Comparison of ENCODE assay signal across 13 cellular contexts in genomic region chr20:50332491-50332980, GRCh38.
A peak's percentile ranks its signal among the peaks of the same experiment; 100 is the strongest.
DNase-seq lines count a peak whose midpoint lies in the region; TF ChIP-seq lines count a peak whose summit lies in the region.
"Had no signal": no experiment of that assay in that cellular context is flagged by ENCODE, and none has a peak within 500 bp of the region (broad histone marks: within the 10 kb centered on the region; RNA-seq: fewer than 3 reads in every experiment).

No MANE protein-coding gene starts in this region.

- TF ChIP-seq CTCF in HEK293 (tag by site-specific recombination; IDR thresholded peaks at IDR 0.05) (no peak), RWPE1 (conservative IDR thresholded peaks at IDR 0.05; ENCODE audit: low read depth) (no peak), Caco-2 (IDR thresholded peaks at IDR 0.05; ENCODE audit: insufficient read depth in 1 of 2, low read depth in 1 of 2, low read length in 1 of 2, severe bottlenecking in 1 of 2, unreplicated experiment in 1 of 2) (no peak)

- H3K27me3 ChIP-seq in subcutaneous abdominal adipose tissue (ENCODE audit: control insufficient read depth in 5 of 5, insufficient read depth in 4 of 5, low read length in 5 of 5) = no peaks in the 10 kb centered on the region
- H3K27me3 ChIP-seq in Caco-2 (replicated peaks; ENCODE audit: control insufficient read depth, insufficient read depth, low read length) = no peaks in the 10 kb centered on the region
- H3K27me3 ChIP-seq: SJSA1 had no signal

- intact Hi-C loops in Caco-2 (cut with micrococcal nuclease; ENCODE audit: unreplicated experiment) = no loop called here

- H3K27me3 Mint-ChIP-seq in Caco-2 (ENCODE audit: insufficient read depth, unreplicated experiment) = no peaks in the 10 kb centered on the region
- H3K27me3 Mint-ChIP-seq: CD4-positive, alpha-beta T cell had no signal

- no peak for DNase-seq in RWPE1 (ENCODE audit: low spot score)
- no peak for DNase-seq in stimulated activated CD4-positive, alpha-beta T cell treated with anti-CD3 and anti-CD28 coated beads, Interleukin-12 subunit alpha, Interleukin-12 subunit beta, amount 100 ng/mL, for 4 hours
- DNase-seq in GDM1 (lab: John Stamatoyannopoulos, UW) = no peak
- DNase-seq in Caco-2 = no peak
- DNase-seq: ACHN; CD4-positive, alpha-beta T cell; NCI-H1436 treated with DMSO at 0.1 percent for 48 hours; NCI-H2081; RPMI8226 had no signal

- H3K4me3 ChIP-seq in HEK293 (ENCODE audit: low read depth, low read length) (no peak overlapping the region), mesodermal cell (ENCODE audit: extremely low read depth, insufficient read depth, low read length, poor library complexity, severe bottlenecking) (no peak overlapping the region), subcutaneous abdominal adipose tissue (ENCODE audit: low read depth in 1 of 5, low read length in 5 of 5) (no peak overlapping the region), Caco-2 (ENCODE audit: low read depth, low read length) (no peak overlapping the region)
- H3K4me3 ChIP-seq: SJSA1 had no signal

- H3K27ac Mint-ChIP-seq in Caco-2 (ENCODE audit: unreplicated experiment) = no peak overlapping the region
- H3K27ac Mint-ChIP-seq: CD4-positive, alpha-beta T cell had no signal

- H3K9me3 Mint-ChIP-seq in Caco-2 (ENCODE audit: unreplicated experiment) = no peaks in the 10 kb centered on the region
- H3K9me3 Mint-ChIP-seq: CD4-positive, alpha-beta T cell had no signal

- no peak overlapping the region for H3K9ac ChIP-seq in subcutaneous abdominal adipose tissue (ENCODE audit: low read length in 5 of 5)

- 93% methylated on average over 10 to 11 of the region's 11 CpGs for WGBS in mesodermal cell (ENCODE audit: insufficient coverage in 2 of 2), 2 experiments

- no TSS peak for BruUV-seq in Caco-2 (replicated peaks; lab: Mats Ljungman, UMichigan)

- no peaks in the 10 kb centered on the region for H3K4me1 ChIP-seq in HEK293 (ENCODE audit: control insufficient read depth, insufficient read depth, low read length)
- H3K4me1 ChIP-seq in mesodermal cell (ENCODE audit: control insufficient read depth, insufficient read depth, low read length, poor library complexity, severe bottlenecking) = peaks cover 6% of the 10 kb centered on the region
- H3K4me1 ChIP-seq in subcutaneous abdominal adipose tissue (ENCODE audit: control insufficient read depth in 5 of 5, insufficient read depth in 5 of 5, low read length in 5 of 5) = peaks cover 3 to 57% (median 45%) of the 10 kb centered on the region in 5 donors
- H3K4me1 ChIP-seq in Caco-2 = peaks cover 15% of the 10 kb centered on the region; the same call in 1 of the 2 replicates

- H3K36me3 Mint-ChIP-seq in Caco-2 (ENCODE audit: insufficient read depth, unreplicated experiment) = no peaks in the 10 kb centered on the region

- H3K4me1 Mint-ChIP-seq in Caco-2 (ENCODE audit: low read depth, unreplicated experiment) = peaks cover 12% of the 10 kb centered on the region

- POLR2A ChIA-PET in HEK293 (lab: Yijun Ruan, JAX) (no interaction called here), RWPE1 (lab: Yijun Ruan, JAX; ENCODE audit: low non-redundant PET) (interaction anchor here (1.2 kb wide), 1 partner anchor 24 kb away, joined by 3 read pairs; no protein-coding TSS in a partner anchor), Caco-2 (lab: Charles Lee) (no interaction called here)

- CTCF ChIA-PET in HEK293 (lab: Yijun Ruan, JAX) (no interaction called here), RWPE1 (lab: Yijun Ruan, JAX) (interaction anchor here (1.5 kb wide), 1 partner anchor 23 kb away, joined by 5 read pairs; no protein-coding TSS in a partner anchor), Caco-2 (lab: Charles Lee) (no interaction called here)

- H3K27ac ChIP-seq in HEK293 (ENCODE audit: extremely low read depth, low read depth, low read length) (no peak overlapping the region), RWPE1 (peak overlapping the region; percentile 63), mesodermal cell (ENCODE audit: low read depth, low read length, severe bottlenecking) (peak overlapping the region; percentile 23), subcutaneous abdominal adipose tissue (ENCODE audit: low read depth, low read length) (peak overlapping the region; percentile 19)
- H3K27ac ChIP-seq: SJSA1 had no signal

- H3K4me3 Mint-ChIP-seq in Caco-2 (ENCODE audit: unreplicated experiment) = no peak overlapping the region
- H3K4me3 Mint-ChIP-seq: CD4-positive, alpha-beta T cell had no signal

- H3K36me3 ChIP-seq in HEK293 (ENCODE audit: control insufficient read depth in 2 of 2, insufficient read depth in 1 of 2, low read length in 2 of 2) = no peaks in the 10 kb centered on the region
- H3K36me3 ChIP-seq in mesodermal cell (ENCODE audit: control insufficient read depth, insufficient read depth, low read length) = no peaks in the 10 kb centered on the region
- H3K36me3 ChIP-seq in subcutaneous abdominal adipose tissue (ENCODE audit: control insufficient read depth in 5 of 5, insufficient read depth in 5 of 5, low read length in 5 of 5) = no peaks in the 10 kb centered on the region
- no peaks in the 10 kb centered on the region for H3K36me3 ChIP-seq in Caco-2 (ENCODE audit: control insufficient read depth, insufficient read depth, low read length)
- H3K36me3 ChIP-seq: SJSA1 had no signal

- H3K9me3 ChIP-seq in HEK293 (ENCODE audit: control insufficient read depth, insufficient read depth, low read depth, low read length) (no peaks in the 10 kb centered on the region), mesodermal cell (ENCODE audit: control insufficient read depth, low read length) (no peaks in the 10 kb centered on the region), subcutaneous abdominal adipose tissue (ENCODE audit: control insufficient read depth in 5 of 5, low read length in 5 of 5) (no peaks in the 10 kb centered on the region), Caco-2 (no peaks in the 10 kb centered on the region)
- H3K9me3 ChIP-seq: SJSA1 had no signal

TF ChIP-seq in HEK293, 187 proteins besides CTCF, POLR2A, EP300 and RAD21:
- TF ChIP-seq ZFP3 (tag by site-specific recombination; IDR thresholded peaks at IDR 0.05; ENCODE audit: low read depth) = peak; percentile 77
- TF ChIP-seq ZNF169 (tag by site-specific recombination; IDR thresholded peaks at IDR 0.05) = no peak
TF ChIP-seq in HEK293: peak in this region for 1.
